8 cellular contexts compared by ENCODE assay signal in genomic region chr12:116455540-116456306, GRCh38.
A peak's percentile ranks its signal among the peaks of the same experiment; 100 is the strongest.
DNase-seq lines count a peak whose midpoint lies in the region; ATAC-seq and TF ChIP-seq lines count a peak whose summit lies in the region.

No MANE protein-coding gene starts in this region.

- H3K9me3 ChIP-seq in HEK293 (ENCODE audit: control insufficient read depth, insufficient read depth, low read depth, low read length) (no peaks in the 10 kb centered on the region), adipocyte (ENCODE audit: control insufficient read depth, low read length) (no peaks in the 10 kb centered on the region)

- TF ChIP-seq CTCF in HEK293 (tag by site-specific recombination; IDR thresholded peaks at IDR 0.05), result no peak

- H3K27me3 ChIP-seq in adipocyte (replicated peaks; ENCODE audit: control insufficient read depth, insufficient read depth, low read length), result no peaks in the 10 kb centered on the region

- no peak overlapping the region for H3K4me3 Mint-ChIP-seq in activated CD4-positive, alpha-beta T cell treated with anti-CD3 and anti-CD28 coated beads, Interleukin-2, amount 10 ng/mL, durations not matched to agents 24 days and 14 days

- POLR2A ChIA-PET in HEK293 (lab: Yijun Ruan, JAX), result no interaction called here

- CTCF ChIA-PET in HEK293 (lab: Yijun Ruan, JAX), result interaction anchor here (0.6 kb wide), 1 partner anchor 58 kb away, joined by 9 read pairs; no protein-coding TSS in a partner anchor

- DNase-seq in adipocyte (ENCODE audit: low read depth), result peak; percentile 92
- peak; percentile 74 for DNase-seq in left ventricle myocardium superior
- peak; percentile 87 for DNase-seq in skeletal muscle cell (ENCODE audit: low read depth)
- DNase-seq in SIG-M5 treated with dmso at 0.1 percent for 504 hours (lab: John Stamatoyannopoulos, UW; ENCODE audit: unreplicated experiment), result no peak
- no peak for DNase-seq in activated CD4-positive, alpha-beta T cell treated with anti-CD3 and anti-CD28 coated beads, Interleukin-2, amount 10 ng/mL, durations not matched to agents 24 days and 14 days
- no peak for DNase-seq in putamen (ENCODE audit: low spot score)
- no peak for DNase-seq in activated CD8-positive, alpha-beta memory T cell treated with anti-CD3 and anti-CD28 coated beads, Interleukin-2, amount 50 U/mL, for 48 hours

- H3K9ac ChIP-seq in adipocyte (ENCODE audit: low read length), result peak overlapping the region; percentile 87

- H3K36me3 ChIP-seq in HEK293 (ENCODE audit: control insufficient read depth in 2 of 2, insufficient read depth in 1 of 2, low read length in 2 of 2) (no peaks in the 10 kb centered on the region), adipocyte (ENCODE audit: control insufficient read depth, insufficient read depth, low read length, severe bottlenecking) (no peaks in the 10 kb centered on the region)

- H3K36me3 Mint-ChIP-seq in activated CD4-positive, alpha-beta T cell treated with anti-CD3 and anti-CD28 coated beads, Interleukin-2, amount 10 ng/mL, durations not matched to agents 24 days and 14 days (ENCODE audit: low read depth), result no peaks in the 10 kb centered on the region

- H3K4me3 ChIP-seq in HEK293 (ENCODE audit: low read depth, low read length), result no peak overlapping the region
- peak overlapping the region; percentile 75 for H3K4me3 ChIP-seq in adipocyte (ENCODE audit: low read length)
- peak overlapping the region; percentile 2 for H3K4me3 ChIP-seq in skeletal muscle cell (ENCODE audit: low read depth, low read length)

- no peak overlapping the region for H3K27ac Mint-ChIP-seq in activated CD4-positive, alpha-beta T cell treated with anti-CD3 and anti-CD28 coated beads, Interleukin-2, amount 10 ng/mL, durations not matched to agents 24 days and 14 days

- H3K4me1 ChIP-seq in HEK293 (ENCODE audit: control insufficient read depth, insufficient read depth, low read length) (no peaks in the 10 kb centered on the region; the same call in 1 of the 2 replicates), adipocyte (ENCODE audit: control insufficient read depth, insufficient read depth, low read length) (peaks cover 33% of the 10 kb centered on the region)

- intact Hi-C loops in left ventricle myocardium superior (cut with micrococcal nuclease), result no loop called here
- intact Hi-C loops in activated CD4-positive, alpha-beta T cell treated with anti-CD3 and anti-CD28 coated beads, Interleukin-2, amount 10 ng/mL, durations not matched to agents 24 days and 14 days (cut with micrococcal nuclease), result no loop called here

- H3K27me3 Mint-ChIP-seq in activated CD4-positive, alpha-beta T cell treated with anti-CD3 and anti-CD28 coated beads, Interleukin-2, amount 10 ng/mL, durations not matched to agents 24 days and 14 days, result peaks cover 7% of the 10 kb centered on the region

- H3K4me1 Mint-ChIP-seq in activated CD4-positive, alpha-beta T cell treated with anti-CD3 and anti-CD28 coated beads, Interleukin-2, amount 10 ng/mL, durations not matched to agents 24 days and 14 days, result no peaks in the 10 kb centered on the region

- H3K9me3 Mint-ChIP-seq in activated CD4-positive, alpha-beta T cell treated with anti-CD3 and anti-CD28 coated beads, Interleukin-2, amount 10 ng/mL, durations not matched to agents 24 days and 14 days, result no peaks in the 10 kb centered on the region

- no peak overlapping the region for H3K27ac ChIP-seq in HEK293 (ENCODE audit: extremely low read depth, low read depth, low read length)

- peak; percentile 93 for ATAC-seq in left ventricle myocardium superior

TF ChIP-seq in HEK293, 187 proteins besides CTCF, POLR2A, EP300 and RAD21 (continues in another document):
- TF ChIP-seq ZFP69B (tag by site-specific recombination; IDR thresholded peaks at IDR 0.05) (0 out of 2 replicates have a peak, but pooled peaks have one; percentile 43), ZBTB10 (tag by site-specific recombination; IDR thresholded peaks at IDR 0.05) (no peak), IKZF3 (tag by site-specific recombination; IDR thresholded peaks at IDR 0.05) (peak; percentile 48), PATZ1 (tag by site-specific recombination; IDR thresholded peaks at IDR 0.05) (peak; percentile 25; the same call in 1 of the 2 replicates), ZBTB20 (tag by site-specific recombination; IDR thresholded peaks at IDR 0.05) (peak; percentile 98), ATF2 (tag by site-specific recombination; IDR thresholded peaks at IDR 0.05; ENCODE audit: low read depth) (peak; percentile 89), GLIS1 (tag by site-specific recombination; IDR thresholded peaks at IDR 0.05) (peak; percentile 59; the same call in 1 of the 2 replicates), ZNF514 (tag by site-specific recombination; IDR thresholded peaks at IDR 0.05) (no peak), ZBTB17 (tag by site-specific recombination; IDR thresholded peaks at IDR 0.05) (peak; percentile 54; the same call in 1 of the 2 replicates), KLF10 (tag by site-specific recombination; IDR thresholded peaks at IDR 0.05) (0 out of 2 replicates have a peak, but pooled peaks have one; percentile 13), ZNF692 (tag by site-specific recombination; IDR thresholded peaks at IDR 0.05) (0 out of 2 replicates have a peak, but pooled peaks have one; percentile 54), PRDM6 (tag by site-specific recombination; IDR thresholded peaks at IDR 0.05) (0 out of 2 replicates have a peak, but pooled peaks have one; percentile 41)

Comparison
In these comparisons a context has a peak if more than half of its experiments do, and no peak if none do; other contexts are left out.
1. DNase-seq: peak in adipocyte (single experiment), left ventricle myocardium superior (single experiment) and skeletal muscle cell (single experiment); none in SIG-M5 treated with dmso at 0.1 percent for 504 hours (single experiment), activated CD4-positive, alpha-beta T cell treated with anti-CD3 and anti-CD28 coated beads, Interleukin-2, amount 10 ng/mL, durations not matched to agents 24 days and 14 days (single experiment), putamen (single experiment) and activated CD8-positive, alpha-beta memory T cell treated with anti-CD3 and anti-CD28 coated beads, Interleukin-2, amount 50 U/mL, for 48 hours (single experiment).